In the genomic region with DNA sequence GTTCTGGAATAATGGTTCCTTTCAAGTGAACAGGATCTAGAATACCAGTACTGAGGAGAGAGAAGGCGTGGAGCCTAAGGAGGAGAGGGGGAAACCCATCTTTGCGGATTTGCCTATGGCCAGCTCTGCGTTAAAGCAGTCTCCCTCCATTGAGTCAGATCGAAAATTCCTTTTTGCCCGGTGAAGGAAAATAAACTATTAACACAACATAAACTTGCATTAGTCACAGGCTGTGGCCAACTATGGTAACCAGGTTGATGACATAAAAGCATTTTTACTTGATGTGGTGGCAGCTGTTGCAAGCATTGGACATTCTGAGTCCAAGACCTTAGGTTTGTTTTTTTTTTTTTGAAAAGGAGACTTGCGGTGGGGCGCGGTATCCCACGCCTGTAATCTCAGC, we compare ENCODE assay signal across 17 cellular contexts. TPM values are rescaled to one million over a fixed set of nuclear protein-coding genes. Genes with fewer than 3 reads are reported as not detected.
DNase-seq lines count a peak whose midpoint lies in the region; ATAC-seq and TF ChIP-seq lines count a peak whose summit lies in the region.
"Had no signal": no experiment of that assay in that cellular context is flagged by ENCODE, and none has a peak within 500 bp of the region (broad histone marks: within the 10 kb centered on the region; RNA-seq: fewer than 3 reads in every experiment).

No MANE protein-coding gene starts in this region.

- TF ChIP-seq CTCF in brain microvascular endothelial cell (IDR thresholded peaks at IDR 0.05; ENCODE audit: low read depth, low read length, missing control alignments): no peak
- no peak for TF ChIP-seq CTCF in progenitor cell of endocrine pancreas (IDR thresholded peaks at IDR 0.05; ENCODE audit: unreplicated experiment)

- no peaks in the 10 kb centered on the region for H3K9me3 Mint-ChIP-seq in progenitor cell of endocrine pancreas (ENCODE audit: low read depth)
- H3K9me3 Mint-ChIP-seq: stimulated activated naive CD8-positive, alpha-beta T cell treated with anti-CD3 and anti-CD28 coated beads, Interleukin-15, Interleukin-2, amounts not matched to agents 100 ng/mL and 50 ng/mL, for 24 hours had no signal

- in situ Hi-C loops in brain microvascular endothelial cell (cut with HindIII; ENCODE audit: low pct_ligation_motif_present, low sequenced_read_pairs): no loop called here

- peak overlapping the region; percentile 50 for H3K27ac ChIP-seq in brain microvascular endothelial cell
- no peak overlapping the region for H3K27ac ChIP-seq in aorta (ENCODE audit: low read depth in 1 of 2, low read length in 2 of 2)

- H3K27ac Mint-ChIP-seq in progenitor cell of endocrine pancreas: no peak overlapping the region
- H3K27ac Mint-ChIP-seq: stimulated activated naive CD8-positive, alpha-beta T cell treated with anti-CD3 and anti-CD28 coated beads, Interleukin-15, Interleukin-2, amounts not matched to agents 100 ng/mL and 50 ng/mL, for 24 hours had no signal

- intact Hi-C loops in aorta (cut with DNase I): loop anchor here (5.0 to 10.0 kb wide), 4 partner anchors 110 to 1507 kb away; partner anchors contain the start of gene CRYM (in 1 of the 2)

- no peak for ATAC-seq in aorta (ENCODE audit: low FRiP score)

- peaks cover 0 to 1% of the 10 kb centered on the region in 2 donors for H3K4me1 ChIP-seq in aorta (ENCODE audit: control insufficient read depth in 1 of 2, insufficient read depth in 2 of 2, low read length in 2 of 2)
- H3K4me1 ChIP-seq: HAP-1 had no signal

- no peak overlapping the region for H3K4me3 Mint-ChIP-seq in progenitor cell of endocrine pancreas (ENCODE audit: low read depth)
- H3K4me3 Mint-ChIP-seq: stimulated activated naive CD8-positive, alpha-beta T cell treated with anti-CD3 and anti-CD28 coated beads, Interleukin-15, Interleukin-2, amounts not matched to agents 100 ng/mL and 50 ng/mL, for 24 hours had no signal

- no peaks in the 10 kb centered on the region for H3K27me3 Mint-ChIP-seq in progenitor cell of endocrine pancreas
- H3K27me3 Mint-ChIP-seq: stimulated activated naive CD8-positive, alpha-beta T cell treated with anti-CD3 and anti-CD28 coated beads, Interleukin-15, Interleukin-2, amounts not matched to agents 100 ng/mL and 50 ng/mL, for 24 hours had no signal

- DNase-seq in EL (peak; percentile 95), M059J (ENCODE audit: low read depth) (peak; percentile 98), brain microvascular endothelial cell (peak; percentile 94), non-pigmented ciliary epithelial cell (ENCODE audit: low read depth) (peak; percentile 87), NCI-H510A treated with DMSO at 0.1 percent for 48 hours (lab: John Stamatoyannopoulos, UW) (no peak), NCI-H1417 (lab: John Stamatoyannopoulos, UW) (no peak), progenitor cell of endocrine pancreas (ENCODE audit: low spot score, unreplicated experiment) (no peak), aorta (no peak)
- DNase-seq: DMS 273 treated with DMSO at 0.1 percent for 48 hours; effector CD8-positive, alpha-beta T cell; NCI-H2171; OCI-M1; stimulated activated CD4-positive, alpha-beta T cell treated with anti-CD3 and anti-CD28 coated beads, Interleukin-4, amount 100 ng/mL, for 24 hours had no signal

- WGBS in aorta, 2 donors: 55 to 70% methylated on average over 9 of the region's 9 CpGs

- H3K4me1 Mint-ChIP-seq in progenitor cell of endocrine pancreas (ENCODE audit: low read depth): no peaks in the 10 kb centered on the region

- no peaks in the 10 kb centered on the region for H3K27me3 ChIP-seq in brain microvascular endothelial cell (replicated peaks)
- no peaks in the 10 kb centered on the region for H3K27me3 ChIP-seq in aorta (ENCODE audit: control insufficient read depth in 1 of 2, insufficient read depth in 2 of 2, low read length in 1 of 2)

- peaks cover 19% of the 10 kb centered on the region for H3K36me3 Mint-ChIP-seq in progenitor cell of endocrine pancreas (ENCODE audit: insufficient read depth)

- H3K36me3 ChIP-seq in brain microvascular endothelial cell (replicated peaks) (peaks cover 13% of the 10 kb centered on the region), aorta (ENCODE audit: control insufficient read depth in 1 of 2, insufficient read depth in 2 of 2, low read length in 1 of 2) (peaks cover 0 to 8% of the 10 kb centered on the region in 2 donors)

- H3K4me3 ChIP-seq in brain microvascular endothelial cell (ENCODE audit: low read depth, low read length): no peak overlapping the region
- H3K4me3 ChIP-seq in aorta (ENCODE audit: low read length in 2 of 2): no peak overlapping the region
- H3K4me3 ChIP-seq: HAP-1 had no signal

- H3K9me3 ChIP-seq in aorta (ENCODE audit: control insufficient read depth, low read length): no peaks in the 10 kb centered on the region
- H3K9me3 ChIP-seq: HAP-1 had no signal

RNA-seq across cellular contexts. Expression of gene LDAF1, which starts 8.9 kb away (rescaled TPM):
- total RNA-seq in M059J (2014; rRNA removed; shearing (Covaris generic)): 6.0 and 10.9 TPM in 2 replicates
- total RNA-seq in progenitor cell of endocrine pancreas (20.0 and 20.3 TPM in 2 replicates), aorta (10 to 100 TPM; 42.8 to 55.5 TPM)
- polyA plus RNA-seq in aorta: 10 to 100 TPM; 57.1 to 62.5 TPM

RNA-seq across cellular contexts. Expression of gene DNAH3, which starts 16.7 kb away (rescaled TPM):
- 0.02 TPM in 1 of 2 replicates, not detected in the other for total RNA-seq in M059J (2014; rRNA removed; shearing (Covaris generic))
- total RNA-seq in progenitor cell of endocrine pancreas (0.19 and 0.22 TPM in 2 replicates), aorta (not detected)
- polyA plus RNA-seq in aorta: not detected
- total RNA-seq: mononuclear cell, posterior vena cava had no signal

RNA-seq across cellular contexts. Expression of gene ZP2, which starts 44.0 kb away (rescaled TPM):
- total RNA-seq in M059J (2014; rRNA removed; shearing (Covaris generic)): not detected in 2 replicates
- total RNA-seq in progenitor cell of endocrine pancreas (not detected in 2 replicates), aorta (not detected)
- not detected for polyA plus RNA-seq in aorta
- total RNA-seq: mononuclear cell, posterior vena cava had no signal

Comparison
In these comparisons a context has a peak if more than half of its experiments do, and no peak if none do; other contexts are left out.
1. DNase-seq: peak in EL (single experiment), M059J (single experiment), brain microvascular endothelial cell (single experiment) and non-pigmented ciliary epithelial cell (single experiment); none in NCI-H510A treated with DMSO at 0.1 percent for 48 hours (single experiment), NCI-H1417 (0 of 3), progenitor cell of endocrine pancreas (single experiment) and aorta (0 of 2).